Comparison of ENCODE assay signal across 1 cellular context in genomic region chr2:237171895-237172294, GRCh38.
TF ChIP-seq lines count a peak whose summit lies in the region.

No MANE protein-coding gene starts in this region.

TF ChIP-seq in GM23338, 12 proteins besides CTCF, POLR2A, EP300 and RAD21 (continued from another document):
- no peak for TF ChIP-seq REST (IDR thresholded peaks at IDR 0.05; ENCODE audit: unreplicated experiment)
